8 cellular contexts compared by ENCODE assay signal in genomic region chr1:218674280-218674773, GRCh38.
DNase-seq lines count a peak whose midpoint lies in the region; ATAC-seq and TF ChIP-seq lines count a peak whose summit lies in the region.

No MANE protein-coding gene starts in this region.

- 16 to 23% (median 18%) methylated on average over 9 of the region's 9 CpGs for WGBS in psoas muscle, 3 donors

- in situ Hi-C loops in Panc1 (cut with HindIII; ENCODE audit: low pct_unique_long_range_greater_than_20kb, low sequenced_read_pairs), result no loop called here

- POLR2A ChIA-PET in Panc1 (lab: Charles Lee), result interaction anchor here (0.6 kb wide), 2 partner anchors 10 to 313 kb away, joined by 3 to 4 read pairs; no protein-coding TSS in a partner anchor

- peaks cover 29% of the 10 kb centered on the region for H3K4me1 ChIP-seq in Panc1 (ENCODE audit: control insufficient read depth, insufficient read depth, low read length)
- H3K4me1 ChIP-seq in psoas muscle, result no peaks in the 10 kb centered on the region

- intact Hi-C loops in Panc1 (cut with micrococcal nuclease; ENCODE audit: unreplicated experiment) (loop anchor here (5.0 to 10.0 kb wide), 2 partner anchors 212 to 320 kb away; no protein-coding TSS in a partner anchor), psoas muscle (cut with DNase I) (no loop called here)

- H3K9me3 ChIP-seq in Panc1 (ENCODE audit: control insufficient read depth, insufficient read depth, low read depth, low read length) (no peaks in the 10 kb centered on the region), psoas muscle (no peaks in the 10 kb centered on the region)

- peak; percentile 59 for DNase-seq in H7
- no peak for DNase-seq in Panc1 (ENCODE audit: low read depth, low spot score)
- peak; percentile 64 for DNase-seq in foreskin melanocyte
- no peak for DNase-seq in psoas muscle
- DNase-seq in stimulated activated naive CD8-positive, alpha-beta T cell treated with anti-CD3 and anti-CD28 coated beads, Interleukin-15, Interleukin-2, amounts not matched to agents 100 U/mL and 50 U/mL, for 24 hours, result no peak
- DNase-seq in NCI-H2171 treated with DMSO at 0.1 percent for 48 hours (lab: John Stamatoyannopoulos, UW), result no peak
- no peak for DNase-seq in 8988T

- no peaks in the 10 kb centered on the region for H3K36me3 ChIP-seq in H7 (replicated peaks; ENCODE audit: control insufficient read depth, insufficient read depth, low read length)
- no peaks in the 10 kb centered on the region for H3K36me3 ChIP-seq in Panc1 (ENCODE audit: control insufficient read depth, insufficient read depth, low read length)
- no peaks in the 10 kb centered on the region for H3K36me3 ChIP-seq in psoas muscle (ENCODE audit: insufficient read depth in 1 of 2, low read depth in 1 of 2)

- H3K27me3 ChIP-seq in H7 (ENCODE audit: control insufficient read depth, insufficient read depth, low read length) (no peaks in the 10 kb centered on the region), Panc1 (ENCODE audit: control insufficient read depth, insufficient read depth, low read length) (no peaks in the 10 kb centered on the region), psoas muscle (ENCODE audit: insufficient read depth in 3 of 3, low read length in 2 of 3) (no peaks in the 10 kb centered on the region)

- peak; percentile 9; the same call in 1 of the 2 replicates for TF ChIP-seq CTCF in Panc1 (IDR thresholded peaks at IDR 0.05)
- no peak for TF ChIP-seq CTCF in psoas muscle (IDR thresholded peaks at IDR 0.05)

- CTCF ChIA-PET in Panc1 (lab: Charles Lee), result no interaction called here

- no peak overlapping the region for H3K4me3 ChIP-seq in H7 (ENCODE audit: insufficient read depth, low read depth, low read length)
- H3K4me3 ChIP-seq in Panc1 (ENCODE audit: low read depth in 2 of 2, low read length in 2 of 2), result peak overlapping the region in 1 of 2 experiments; percentile 26; a peak in 2 of 4 replicates
- H3K4me3 ChIP-seq in psoas muscle, result peak overlapping the region; percentile 34

- ATAC-seq in Panc1, result peak; percentile 89
- peak in 2 of 4 donors; percentile 17 to 35 for ATAC-seq in psoas muscle
- no peak for ATAC-seq in GM19328 (IDR thresholded peaks at IDR 0.05; ENCODE audit: unreplicated experiment)
- ATAC-seq in stimulated activated naive CD8-positive, alpha-beta T cell treated with anti-CD3 and anti-CD28 coated beads, Interleukin-15, Interleukin-2, amounts not matched to agents 100 U/mL and 50 U/mL, for 24 hours, result no peak

- BruUV-seq in Panc1 (replicated peaks; lab: Mats Ljungman, UMichigan), result no TSS peak

- H3K27ac ChIP-seq in Panc1 (ENCODE audit: low read length) (peak overlapping the region; percentile 84), psoas muscle (no peak overlapping the region)

Comparison
In these comparisons a context has a peak if more than half of its experiments do, and no peak if none do; other contexts are left out.
1. DNase-seq: peak in H7 (single experiment) and foreskin melanocyte (single experiment); none in Panc1 (single experiment), psoas muscle (0 of 2), stimulated activated naive CD8-positive, alpha-beta T cell treated with anti-CD3 and anti-CD28 coated beads, Interleukin-15, Interleukin-2, amounts not matched to agents 100 U/mL and 50 U/mL, for 24 hours (single experiment), NCI-H2171 treated with DMSO at 0.1 percent for 48 hours (single experiment) and 8988T (single experiment).